29 cellular contexts compared by ENCODE assay signal in the genomic region with DNA sequence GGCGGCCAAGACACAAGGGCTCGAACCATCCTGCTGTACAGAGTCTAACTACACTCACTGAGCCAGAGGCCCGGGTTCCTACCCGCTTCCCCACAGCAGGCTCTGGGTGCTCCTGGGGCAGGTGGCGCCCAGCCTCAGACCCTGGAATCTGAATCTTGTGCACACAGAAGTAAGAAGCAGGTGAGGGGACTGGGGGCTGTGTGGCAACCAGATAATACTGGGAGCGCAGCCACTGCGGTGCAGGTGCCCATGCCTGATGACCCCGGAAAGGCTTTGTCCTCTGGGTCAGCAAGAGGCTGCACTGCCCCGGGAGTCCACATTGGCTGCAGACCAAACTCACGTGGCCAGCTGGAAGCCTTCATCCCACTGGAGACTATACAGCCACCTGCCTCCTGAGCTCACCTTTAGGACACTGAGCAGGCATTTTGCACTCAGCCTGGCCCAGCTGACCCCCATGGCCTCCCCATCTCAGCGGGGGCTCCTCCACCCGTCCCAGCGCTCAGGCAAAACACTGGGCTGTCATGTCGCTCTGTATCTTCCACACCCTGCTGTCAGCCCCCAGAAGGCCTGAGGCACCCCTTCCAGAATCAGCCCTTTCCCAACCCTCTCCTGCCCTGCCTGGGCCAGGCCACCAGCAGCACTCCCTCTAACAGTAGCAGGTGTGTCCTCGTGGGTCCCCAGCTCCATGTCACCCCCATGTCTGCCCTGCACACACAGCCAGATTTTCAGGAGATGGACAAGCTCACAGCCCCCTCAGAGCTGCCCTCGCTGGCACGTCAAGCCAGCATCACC.
A peak's percentile ranks its signal among the peaks of the same experiment; 100 is the strongest.
DNase-seq lines count a peak whose midpoint lies in the region; ATAC-seq, FAIRE-seq and TF ChIP-seq lines count a peak whose summit lies in the region.
"Had no signal": no experiment of that assay in that cellular context is flagged by ENCODE, and none has a peak within 500 bp of the region (broad histone marks: within the 10 kb centered on the region; RNA-seq: fewer than 3 reads in every experiment).

No MANE protein-coding gene starts in this region.

- H3K27me3 ChIP-seq in liver (ENCODE audit: control insufficient read depth in 4 of 4, insufficient read depth in 4 of 4, low read length in 3 of 4): no peaks in the 10 kb centered on the region
- no peaks in the 10 kb centered on the region for H3K27me3 ChIP-seq in HepG2 (ENCODE audit: control insufficient read depth in 1 of 2, insufficient read depth in 2 of 2, low read length in 2 of 2)
- H3K27me3 ChIP-seq in H1 (replicated peaks in 1 of 4; ENCODE audit: control insufficient read depth in 3 of 4, extremely low read depth in 1 of 4, insufficient read depth in 3 of 4, low read length in 3 of 4): no peaks in the 10 kb centered on the region
- H3K27me3 ChIP-seq in spleen (replicated peaks in 1 of 7): no peaks in the 10 kb centered on the region
- H3K27me3 ChIP-seq: BE2C, MG63 had no signal

- H3K23ac ChIP-seq in H1 (ENCODE audit: insufficient read length): no peak overlapping the region

- H3K27ac ChIP-seq in liver (ENCODE audit: low read depth in 1 of 2, low read length in 2 of 2) (no peak overlapping the region), HepG2 (ENCODE audit: extremely low read length, insufficient read depth, low read length) (no peak overlapping the region), H1 (ENCODE audit: low read depth, low read length) (no peak overlapping the region), spleen (no peak overlapping the region)
- H3K27ac ChIP-seq: RWPE1 had no signal

- H3K27me3 Mint-ChIP-seq in activated T-helper 1 cell treated with anti-CD3 and anti-CD28 coated beads, Interleukin-12 subunit alpha, Interleukin-12 subunit beta, Interleukin-2, Interleukin-4 antibody, amounts not matched to agents 30 ng/mL and 10 ng/mL and 1 ng/mL, durations not matched to agents 14 hours and 24 hours and 36 hours (ENCODE audit: insufficient read depth): peaks cover 3% of the 10 kb centered on the region

- H3K4me2 ChIP-seq in HepG2 (ENCODE audit: low read depth, low read length) (no peak overlapping the region), H1 (ENCODE audit: insufficient read depth in 1 of 2, low read depth in 2 of 2, low read length in 2 of 2) (no peak overlapping the region)

- H3K79me2 ChIP-seq in HepG2 (ENCODE audit: insufficient read depth, low read length) (peaks cover 5% of the 10 kb centered on the region), H1 (ENCODE audit: control insufficient read depth in 1 of 2, insufficient read depth in 2 of 2, low read length in 2 of 2) (no peaks in the 10 kb centered on the region)

- POLR2A ChIA-PET in HepG2 (lab: Yijun Ruan, JAX): no interaction called here
- POLR2A ChIA-PET in H1 (lab: Charles Lee; ENCODE audit: partially characterized antibody): interaction anchor here (0.6 kb wide), 1 partner anchor 11 kb away, joined by 4 read pairs; no protein-coding TSS in a partner anchor

- no peak overlapping the region for H2BK12ac ChIP-seq in H1 (ENCODE audit: low read depth, low read length)

- no peak for FAIRE-seq in HepG2 (lab: Jason Lieb, UNC)
- no peak for FAIRE-seq in H1 (lab: Jason Lieb, UNC)
- FAIRE-seq: GM12892, H54, HTR-8/SVneo had no signal

- H3K4me1 Mint-ChIP-seq in activated T-helper 1 cell treated with anti-CD3 and anti-CD28 coated beads, Interleukin-12 subunit alpha, Interleukin-12 subunit beta, Interleukin-2, Interleukin-4 antibody, amounts not matched to agents 30 ng/mL and 10 ng/mL and 1 ng/mL, durations not matched to agents 14 hours and 24 hours and 36 hours (ENCODE audit: low read depth): no peaks in the 10 kb centered on the region

- 0 out of 2 replicates have a peak overlapping the region, but pooled peaks have one; percentile 13 for H2BK5ac ChIP-seq in H1 (ENCODE audit: low read depth, low read length)

- H3K14ac ChIP-seq in H1 (ENCODE audit: insufficient read length): no peak overlapping the region

- H3K23me2 ChIP-seq in H1 (ENCODE audit: low read depth, low read length): no peaks in the 10 kb centered on the region

- H4K91ac ChIP-seq in H1 (replicated peaks; ENCODE audit: insufficient read length, low read length): no peak overlapping the region

- H3K27ac Mint-ChIP-seq in activated T-helper 1 cell treated with anti-CD3 and anti-CD28 coated beads, Interleukin-12 subunit alpha, Interleukin-12 subunit beta, Interleukin-2, Interleukin-4 antibody, amounts not matched to agents 30 ng/mL and 10 ng/mL and 1 ng/mL, durations not matched to agents 14 hours and 24 hours and 36 hours: no peak overlapping the region

- no peak for ATAC-seq in HepG2
- ATAC-seq in GM19328 (IDR thresholded peaks at IDR 0.05; ENCODE audit: unreplicated experiment): no peak
- ATAC-seq in HG02981 (IDR thresholded peaks at IDR 0.05; ENCODE audit: unreplicated experiment): no peak
- ATAC-seq: Panc1 had no signal

- CTCF ChIA-PET in HepG2 (lab: Yijun Ruan, JAX; ENCODE audit: low intra/inter-chr PET ratio, low total read pairs): no interaction called here
- CTCF ChIA-PET in H1 (lab: Charles Lee; ENCODE audit: partially characterized antibody): interaction anchor here (1.0 to 1.3 kb wide), 4 partner anchors 11 to 19 kb away, joined by 3 to 7 read pairs (median 5); no protein-coding TSS in a partner anchor

- H3K4me3 Mint-ChIP-seq in activated T-helper 1 cell treated with anti-CD3 and anti-CD28 coated beads, Interleukin-12 subunit alpha, Interleukin-12 subunit beta, Interleukin-2, Interleukin-4 antibody, amounts not matched to agents 30 ng/mL and 10 ng/mL and 1 ng/mL, durations not matched to agents 14 hours and 24 hours and 36 hours: no peak overlapping the region

- H3K36me3 Mint-ChIP-seq in activated T-helper 1 cell treated with anti-CD3 and anti-CD28 coated beads, Interleukin-12 subunit alpha, Interleukin-12 subunit beta, Interleukin-2, Interleukin-4 antibody, amounts not matched to agents 30 ng/mL and 10 ng/mL and 1 ng/mL, durations not matched to agents 14 hours and 24 hours and 36 hours (ENCODE audit: low read depth): no peaks in the 10 kb centered on the region

- H3K9me3 ChIP-seq in liver (ENCODE audit: control insufficient read depth in 4 of 4, low read length in 3 of 4) (peaks cover 0 to 4% (median 1%) of the 10 kb centered on the region in 4 donors), HepG2 (ENCODE audit: low read length) (peaks cover 3% of the 10 kb centered on the region; the same call in 1 of the 2 replicates), H1 (ENCODE audit: insufficient read depth in 2 of 2, low read depth in 1 of 2, low read length in 1 of 2) (peaks cover 13 to 18% of the 10 kb centered on the region in 2 experiments), spleen (peaks cover 6 to 18% (median 15%) of the 10 kb centered on the region in 8 donors)
- H3K9me3 ChIP-seq: BE2C had no signal

- peak overlapping the region; percentile 30; the same call in 1 of the 2 replicates for H4K8ac ChIP-seq in H1 (ENCODE audit: extremely low read depth, insufficient read depth, low read length)

- H3K79me1 ChIP-seq in H1 (ENCODE audit: low read depth, low read length): no peaks in the 10 kb centered on the region

- H2BK15ac ChIP-seq in H1 (ENCODE audit: low read length): no peak overlapping the region

- no peak overlapping the region for H3K56ac ChIP-seq in H1 (replicated peaks; ENCODE audit: insufficient read length, low read depth, low read length)

- peaks cover 9% of the 10 kb centered on the region for H3K9me3 Mint-ChIP-seq in activated T-helper 1 cell treated with anti-CD3 and anti-CD28 coated beads, Interleukin-12 subunit alpha, Interleukin-12 subunit beta, Interleukin-2, Interleukin-4 antibody, amounts not matched to agents 30 ng/mL and 10 ng/mL and 1 ng/mL, durations not matched to agents 14 hours and 24 hours and 36 hours

- no peak overlapping the region for H2BK20ac ChIP-seq in H1 (ENCODE audit: low read length)

- H4K5ac ChIP-seq in H1 (ENCODE audit: insufficient read length, low read depth, low read length): no peak overlapping the region

- H2AFZ ChIP-seq in HepG2 (ENCODE audit: low read length): no peak overlapping the region
- no peak overlapping the region for H2AFZ ChIP-seq in H1 (ENCODE audit: low read length)

- in situ Hi-C loops in HepG2 (cut with HindIII; ENCODE audit: extremely low pct_ligation_motif_present, low pct_unique_long_range_greater_than_20kb): no loop called here

- H3K36me3 ChIP-seq in liver (ENCODE audit: control insufficient read depth in 4 of 4, insufficient read depth in 3 of 4, low read depth in 1 of 4, low read length in 3 of 4): no peaks in the 10 kb centered on the region
- no peaks in the 10 kb centered on the region for H3K36me3 ChIP-seq in HepG2 (replicated peaks in 1 of 2; ENCODE audit: control insufficient read depth in 1 of 2, insufficient read depth in 2 of 2, low read length in 2 of 2)
- H3K36me3 ChIP-seq in H1 (ENCODE audit: control insufficient read depth in 2 of 4, insufficient read depth in 4 of 4, low read length in 3 of 4): no peaks in the 10 kb centered on the region
- no peaks in the 10 kb centered on the region for H3K36me3 ChIP-seq in spleen
- H3K36me3 ChIP-seq: BE2C, MG63 had no signal

- TF ChIP-seq CTCF in liver (IDR thresholded peaks at IDR 0.05; ENCODE audit: low read depth, low read length, missing input control) (no peak), HepG2 (CRISPR knock-in tag; IDR thresholded peaks at IDR 0.05) (no peak), H1 (IDR thresholded peaks at IDR 0.05; ENCODE audit: control extremely low read depth in 1 of 3, insufficient read depth in 1 of 3, low read depth in 1 of 3, low read length in 3 of 3) (no peak), spleen (IDR thresholded peaks at IDR 0.05 in 8 of 11, conservative IDR thresholded peaks at IDR 0.05 in 3 of 11) (no peak)

- WGBS in liver: 81% methylated on average over 17 of the region's 17 CpGs
- WGBS in HepG2 (ENCODE audit: low lambda C conversion rate): 92% methylated on average over 8 of the region's 17 CpGs
- 85% methylated on average over 16 of the region's 17 CpGs; no CpG with 5 or more reads in 1 of the 2 experiments for WGBS in H1 (ENCODE audit: extremely low coverage in 1 of 2, insufficient coverage in 1 of 2, insufficient read length in 1 of 2, insufficient replicate concordance in 2 of 2, low coverage in 1 of 2, low lambda C conversion rate in 2 of 2, missing lambda C conversion rate in 1 of 2), 2 experiments
- 88 to 94% (median 92%) methylated on average over 12 to 17 of the region's 17 CpGs for WGBS in spleen, 5 donors

- TF ChIP-seq EP300 in HepG2 (IDR thresholded peaks at IDR 0.05; ENCODE audit: low read depth in 2 of 2, low read length in 2 of 2): no peak
- TF ChIP-seq EP300 in HepG2 (CRISPR knock-in tag; IDR thresholded peaks at IDR 0.05; ENCODE audit: borderline replicate concordance): no peak
- TF ChIP-seq EP300 in H1 (IDR thresholded peaks at IDR 0.05; ENCODE audit: borderline replicate concordance in 1 of 2, low read depth in 2 of 2, low read length in 2 of 2): no peak

- H3K9ac ChIP-seq in liver (ENCODE audit: low read depth in 1 of 2, low read length in 2 of 2) (no peak overlapping the region), HepG2 (ENCODE audit: insufficient read depth, low read depth, low read length) (no peak overlapping the region), H1 (replicated peaks in 1 of 4; ENCODE audit: extremely low read depth in 1 of 4, low read depth in 3 of 4, low read length in 3 of 4) (no peak overlapping the region)

- no peak overlapping the region for H3K4ac ChIP-seq in H1 (replicated peaks; ENCODE audit: insufficient read length, low read depth, low read length)

- no peak for TF ChIP-seq POLR2A in HepG2 (IDR thresholded peaks at IDR 0.05; ENCODE audit: insufficient read depth in 1 of 2, low read depth in 2 of 2, low read length in 2 of 2)
- no peak for TF ChIP-seq POLR2A in H1 (IDR thresholded peaks at IDR 0.05; ENCODE audit: control extremely low read depth in 1 of 2, low read depth in 2 of 2, low read length in 2 of 2)
- TF ChIP-seq POLR2A in spleen (IDR thresholded peaks at IDR 0.05): no peak

- H4K20me1 ChIP-seq in HepG2 (ENCODE audit: insufficient read depth, low read length) (no peaks in the 10 kb centered on the region; the same call in 1 of the 2 replicates), H1 (replicated peaks in 1 of 2; ENCODE audit: control insufficient read depth in 1 of 2, insufficient read depth in 2 of 2, low read length in 2 of 2) (no peaks in the 10 kb centered on the region)

- BruUV-seq in HepG2 (replicated peaks; lab: Mats Ljungman, UMichigan): no TSS peak

- DNase-seq in HepG2 (ENCODE audit: low spot score) (no peak), H1 (ENCODE audit: low read depth in 1 of 2, low spot score in 2 of 2) (no peak), mesenteric fat pad (ENCODE audit: low spot score) (peak; percentile 72), spleen (peak; percentile 63)
- DNase-seq in activated T-helper 1 cell treated with anti-CD3 and anti-CD28 coated beads, Interleukin-12 subunit alpha, Interleukin-12 subunit beta, Interleukin-2, Interleukin-4 antibody, amounts not matched to agents 30 ng/mL and 10 ng/mL and 1 ng/mL, durations not matched to agents 14 hours and 24 hours and 36 hours (ENCODE audit: low spot score): no peak
- DNase-seq: 8988T; ACHN; BE2C; Calu3; DMS79 treated with DMSO at 0.1 percent for 48 hours; GF-D8; KG1; MG63; NCI-H1105 treated with DMSO at 0.1 percent for 48 hours; NCI-H146; NCI-H1930; NCI-H2107; NCI-H524 treated with DMSO at 0.1 percent for 48 hours; NCI-H774; NK-92 treated with Interleukin-12 subunit alpha and Interleukin-12 subunit beta, amount 100 ng/mL, for 24 hours; SHP77 treated with DMSO at 0.1 percent for 48 hours had no signal

- H2BK120ac ChIP-seq in H1 (replicated peaks; ENCODE audit: low read depth, low read length): no peak overlapping the region

- no peak overlapping the region for H3K18ac ChIP-seq in H1 (ENCODE audit: extremely low read depth, low read length)

- intact Hi-C loops in HepG2 (cut with micrococcal nuclease; ENCODE audit: unreplicated experiment): no loop called here
- intact Hi-C loops in spleen (cut with DNase I; ENCODE audit: low total_unique reads): no loop called here
- intact Hi-C loops in activated T-helper 1 cell treated with anti-CD3 and anti-CD28 coated beads, Interleukin-12 subunit alpha, Interleukin-12 subunit beta, Interleukin-2, Interleukin-4 antibody, amounts not matched to agents 30 ng/mL and 10 ng/mL and 1 ng/mL, durations not matched to agents 14 hours and 24 hours and 36 hours (cut with micrococcal nuclease): no loop called here

- no peak overlapping the region for H3K4me3 ChIP-seq in liver (ENCODE audit: low read depth in 1 of 3, low read length in 3 of 3)
- no peak overlapping the region for H3K4me3 ChIP-seq in HepG2 (replicated peaks in 1 of 3; ENCODE audit: insufficient read depth in 1 of 3, low read depth in 2 of 3, low read length in 3 of 3)
- no peak overlapping the region for H3K4me3 ChIP-seq in H1 (ENCODE audit: extremely low read depth in 1 of 4, insufficient read depth in 2 of 4, low read depth in 3 of 4, low read length in 4 of 4)
- H3K4me3 ChIP-seq in spleen: no peak overlapping the region
- H3K4me3 ChIP-seq: MG63 had no signal

- peaks cover 0 to 8% (median 0%) of the 10 kb centered on the region in 4 donors for H3K4me1 ChIP-seq in liver (ENCODE audit: control insufficient read depth in 4 of 4, insufficient read depth in 4 of 4, low read length in 3 of 4)
- peaks cover 13% of the 10 kb centered on the region for H3K4me1 ChIP-seq in HepG2 (ENCODE audit: insufficient read depth, low read length)
- H3K4me1 ChIP-seq in H1 (replicated peaks in 1 of 4; ENCODE audit: control insufficient read depth in 3 of 4, insufficient read depth in 4 of 4, low read length in 3 of 4): peaks cover 0 to 8% (median 7%) of the 10 kb centered on the region in 4 experiments; a peak in 6 of 7 replicates
- no peaks in the 10 kb centered on the region for H3K4me1 ChIP-seq in spleen
- H3K4me1 ChIP-seq: BE2C had no signal

- H2AK5ac ChIP-seq in H1 (ENCODE audit: low read depth, low read length): no peak overlapping the region

- TF ChIP-seq RAD21 in liver (IDR thresholded peaks at IDR 0.05): no peak
- no peak for TF ChIP-seq RAD21 in HepG2 (CRISPR knock-in tag; IDR thresholded peaks at IDR 0.05)
- no peak for TF ChIP-seq RAD21 in H1 (IDR thresholded peaks at IDR 0.05 in 1 of 2, conservative IDR thresholded peaks at IDR 0.05 in 1 of 2; ENCODE audit: low read depth in 2 of 2, low read length in 2 of 2)

Comparison
In these comparisons a context has a peak if more than half of its experiments do, and no peak if none do; other contexts are left out.
1. DNase-seq: peak in mesenteric fat pad (single experiment) and spleen (single experiment); none in HepG2 (single experiment), H1 (0 of 2) and activated T-helper 1 cell treated with anti-CD3 and anti-CD28 coated beads, Interleukin-12 subunit alpha, Interleukin-12 subunit beta, Interleukin-2, Interleukin-4 antibody, amounts not matched to agents 30 ng/mL and 10 ng/mL and 1 ng/mL, durations not matched to agents 14 hours and 24 hours and 36 hours (single experiment).